19 cellular contexts compared by ENCODE assay signal in the genomic region with DNA sequence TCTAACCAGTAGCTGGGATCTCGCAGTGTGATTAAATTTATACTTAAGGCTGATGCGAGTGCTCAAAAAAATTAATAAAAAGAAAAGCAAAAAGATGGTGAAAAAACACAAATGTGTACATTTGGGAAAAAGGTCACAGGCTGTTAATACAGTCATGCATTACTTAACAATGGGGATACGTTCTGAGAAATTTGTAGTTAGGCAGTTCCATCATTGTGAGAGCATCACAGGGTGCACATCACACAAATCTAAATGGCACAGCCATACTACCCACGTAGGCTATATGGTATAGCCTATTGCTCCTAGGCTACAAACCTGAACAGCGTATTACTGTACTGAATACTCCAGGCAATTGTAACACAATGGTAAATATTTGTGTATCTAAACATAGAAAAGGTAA.
DNase-seq lines count a peak whose midpoint lies in the region; ATAC-seq, FAIRE-seq and TF ChIP-seq lines count a peak whose summit lies in the region.
"Had no signal": no experiment of that assay in that cellular context is flagged by ENCODE, and none has a peak within 500 bp of the region (broad histone marks: within the 10 kb centered on the region; RNA-seq: fewer than 3 reads in every experiment).

No MANE protein-coding gene starts in this region.

- peaks cover 10% of the 10 kb centered on the region; the same call in 2 of the 3 replicates for H3K4me1 Mint-ChIP-seq in GM23338
- H3K4me1 Mint-ChIP-seq: CD8-positive, alpha-beta memory T cell had no signal

- no peaks in the 10 kb centered on the region for H3K36me3 Mint-ChIP-seq in GM23338 (ENCODE audit: low read depth)
- H3K36me3 Mint-ChIP-seq: CD8-positive, alpha-beta memory T cell had no signal

- no peak for FAIRE-seq in keratinocyte (lab: Jason Lieb, UNC)
- FAIRE-seq: A204.1 had no signal

- H3K4me3 ChIP-seq in GM23338 (no peak overlapping the region), keratinocyte (ENCODE audit: control insufficient read depth in 2 of 3, extremely low read depth in 1 of 3, insufficient read depth in 2 of 3, low read depth in 1 of 3, low read length in 3 of 3) (no peak overlapping the region), osteoblast (ENCODE audit: insufficient read depth, low read length) (no peak overlapping the region), SJCRH30 (no peak overlapping the region)
- H3K4me3 ChIP-seq: BLaER1 treated with 17β-estradiol and CSF1 and Interleukin-3, amounts not matched to agents 10 nM and 100 nM had no signal

- no peak for ATAC-seq in GM23338

- H3K27me3 Mint-ChIP-seq in GM23338 (ENCODE audit: insufficient read depth, low read depth, poor library complexity) = no peaks in the 10 kb centered on the region

- no peaks in the 10 kb centered on the region for H3K9me3 ChIP-seq in keratinocyte (ENCODE audit: control insufficient read depth, low read depth, low read length)
- no peaks in the 10 kb centered on the region for H3K9me3 ChIP-seq in osteoblast (ENCODE audit: low read depth, low read length)
- no peaks in the 10 kb centered on the region for H3K9me3 ChIP-seq in SJCRH30 (replicated peaks)
- H3K9me3 ChIP-seq: BLaER1 treated with 17β-estradiol and CSF1 and Interleukin-3, amounts not matched to agents 10 nM and 100 nM had no signal

- H3K36me3 ChIP-seq in GM23338 (ENCODE audit: insufficient read depth) (no peaks in the 10 kb centered on the region), keratinocyte (ENCODE audit: control insufficient read depth in 2 of 2, extremely low read depth in 1 of 2, insufficient read depth in 2 of 2, low read length in 2 of 2) (no peaks in the 10 kb centered on the region), osteoblast (ENCODE audit: insufficient read depth, low read length) (no peaks in the 10 kb centered on the region), SJCRH30 (no peaks in the 10 kb centered on the region)
- H3K36me3 ChIP-seq: BLaER1 treated with 17β-estradiol and CSF1 and Interleukin-3, amounts not matched to agents 10 nM and 100 nM had no signal

- DNase-seq in GM23338 (ENCODE audit: low spot score) (no peak), SW480 (ENCODE audit: low spot score) (peak; percentile 20), keratinocyte (ENCODE audit: low read depth, low spot score) (no peak), osteoblast (ENCODE audit: insufficient read length, low spot score, missing footprints) (no peak), NCI-H146 (lab: John Stamatoyannopoulos, UW) (no peak), SJCRH30 (no peak), NCI-H748 treated with DMSO at 0.1 percent for 48 hours (lab: John Stamatoyannopoulos, UW) (no peak), HuH-7.5 (ENCODE audit: low spot score) (no peak)
- DNase-seq: CD8-positive, alpha-beta memory T cell; DMS79 treated with DMSO at 0.1 percent for 48 hours; H9; NCI-H1092; NCI-H1694 treated with DMSO at 0.1 percent for 48 hours; NCI-H526; SHP77 treated with DMSO at 0.1 percent for 48 hours had no signal

- H3K4me1 ChIP-seq in GM23338 (ENCODE audit: insufficient read depth) = 0 out of 2 replicates have a peak, but pooled peaks cover 6% of the 10 kb centered on the region
- H3K4me1 ChIP-seq in keratinocyte (ENCODE audit: control insufficient read depth, extremely low read depth, insufficient read depth, low read length) = no peaks in the 10 kb centered on the region
- H3K4me1 ChIP-seq in osteoblast (ENCODE audit: insufficient read depth, low read length) = peaks cover 18% of the 10 kb centered on the region
- H3K4me1 ChIP-seq in SJCRH30 = no peaks in the 10 kb centered on the region; the same call in 1 of the 2 replicates
- H3K4me1 ChIP-seq: BLaER1 treated with 17β-estradiol and CSF1 and Interleukin-3, amounts not matched to agents 10 nM and 100 nM had no signal

- H3K79me2 ChIP-seq in GM23338 (replicated peaks; ENCODE audit: insufficient read depth) (no peaks in the 10 kb centered on the region), keratinocyte (ENCODE audit: control insufficient read depth, insufficient read depth, low read length) (no peaks in the 10 kb centered on the region), osteoblast (ENCODE audit: insufficient read depth, low read length) (no peaks in the 10 kb centered on the region)

- TF ChIP-seq CTCF in GM23338 (conservative IDR thresholded peaks at IDR 0.05; ENCODE audit: low read depth in 2 of 2) (no peak), keratinocyte (optimal IDR thresholded peaks at IDR 0.05 in 1 of 3, IDR thresholded peaks at IDR 0.05 in 1 of 3, conservative IDR thresholded peaks at IDR 0.05 in 1 of 3; ENCODE audit: extremely low read depth in 1 of 3, insufficient read depth in 2 of 3, low read length in 3 of 3) (no peak), osteoblast (IDR thresholded peaks at IDR 0.05; ENCODE audit: extremely low read depth, low read depth, low read length) (no peak)

- dilution Hi-C loops in keratinocyte (cut with MboI; ENCODE audit: extremely low pct_ligation_motif_present, low sequenced_read_pairs) = no loop called here

- no peaks in the 10 kb centered on the region for H3K9me2 ChIP-seq in GM23338 (ENCODE audit: insufficient read depth)

- no peak overlapping the region for H3K4me3 Mint-ChIP-seq in GM23338
- H3K4me3 Mint-ChIP-seq: CD8-positive, alpha-beta memory T cell; H9 had no signal

- H3K27me3 ChIP-seq in GM23338 (ENCODE audit: insufficient read depth) = no peaks in the 10 kb centered on the region
- no peaks in the 10 kb centered on the region for H3K27me3 ChIP-seq in keratinocyte (ENCODE audit: control insufficient read depth, extremely low read depth, insufficient read depth, low read length)
- H3K27me3 ChIP-seq in osteoblast (ENCODE audit: insufficient read depth, low read length) = no peaks in the 10 kb centered on the region
- H3K27me3 ChIP-seq in SJCRH30 = peaks cover 18% of the 10 kb centered on the region
- H3K27me3 ChIP-seq: BLaER1 treated with 17β-estradiol and CSF1 and Interleukin-3, amounts not matched to agents 10 nM and 100 nM had no signal

- H4K20me1 ChIP-seq in GM23338 (replicated peaks; ENCODE audit: insufficient read depth) (no peaks in the 10 kb centered on the region), keratinocyte (ENCODE audit: control insufficient read depth, extremely low read depth, insufficient read depth, low read length) (no peaks in the 10 kb centered on the region), osteoblast (ENCODE audit: insufficient read depth, low read length) (no peaks in the 10 kb centered on the region)
- H4K20me1 ChIP-seq: BLaER1 treated with 17β-estradiol and CSF1 and Interleukin-3, amounts not matched to agents 10 nM and 100 nM had no signal

- 0 out of 2 replicates have a peak overlapping the region, but pooled peaks have one; percentile 6 for H3K4me2 ChIP-seq in GM23338
- H3K4me2 ChIP-seq in keratinocyte (ENCODE audit: control insufficient read depth, extremely low read depth, insufficient read depth, low read depth, low read length) = peak overlapping the region; percentile 0
- peak overlapping the region; percentile 59 for H3K4me2 ChIP-seq in osteoblast (ENCODE audit: insufficient read depth, low read length)
- H3K4me2 ChIP-seq: BLaER1 treated with 17β-estradiol and CSF1 and Interleukin-3, amounts not matched to agents 10 nM and 100 nM; KMS-11 had no signal

- no peak overlapping the region for H3K9ac ChIP-seq in keratinocyte (ENCODE audit: control insufficient read depth, extremely low read depth, insufficient read depth, low read length)
- H3K9ac ChIP-seq: BLaER1 treated with 17β-estradiol and CSF1 and Interleukin-3, amounts not matched to agents 10 nM and 100 nM; KMS-11 had no signal

- H2AFZ ChIP-seq in GM23338 = peak overlapping the region; percentile 90
- H2AFZ ChIP-seq in keratinocyte (ENCODE audit: control insufficient read depth, low read length) = no peak overlapping the region
- no peak overlapping the region for H2AFZ ChIP-seq in osteoblast (ENCODE audit: low read length)

- H3F3A ChIP-seq in GM23338 (replicated peaks; ENCODE audit: low read depth) = no peaks in the 10 kb centered on the region

- H3K9me3 Mint-ChIP-seq in GM23338 = no peaks in the 10 kb centered on the region
- H3K9me3 Mint-ChIP-seq: H9 had no signal

- no peak overlapping the region for H3K27ac Mint-ChIP-seq in GM23338
- H3K27ac Mint-ChIP-seq: CD8-positive, alpha-beta memory T cell had no signal

- no peak overlapping the region for H3K27ac ChIP-seq in GM23338 (ENCODE audit: low read depth)
- no peak overlapping the region for H3K27ac ChIP-seq in keratinocyte (ENCODE audit: control insufficient read depth, insufficient read depth, low read length)
- H3K27ac ChIP-seq in osteoblast (ENCODE audit: low read depth, low read length) = no peak overlapping the region
- no peak overlapping the region for H3K27ac ChIP-seq in SJCRH30
- H3K27ac ChIP-seq: BLaER1 treated with 17β-estradiol and CSF1 and Interleukin-3, amounts not matched to agents 10 nM and 100 nM; HL-60; KMS-11 had no signal

- no peaks in the 10 kb centered on the region for H3K9me1 ChIP-seq in keratinocyte (ENCODE audit: control insufficient read depth, extremely low read depth, insufficient read depth, low read length)

Comparison
In these comparisons a context has a peak if more than half of its experiments do, and no peak if none do; other contexts are left out.
1. H3K4me2 ChIP-seq: peak in every context shown above with its lines; median percentile 59 in osteoblast; 6 in GM23338; 0 in keratinocyte.